In genomic region chr13:110712849-110713641, GRCh38 we compare ENCODE assay signal across 8 cellular contexts. TPM values are rescaled to one million over a fixed set of nuclear protein-coding genes. Genes with fewer than 3 reads are reported as not detected.
DNase-seq lines count a peak whose midpoint lies in the region; ATAC-seq and TF ChIP-seq lines count a peak whose summit lies in the region.

No MANE protein-coding gene starts in this region.

- H3K36me3 Mint-ChIP-seq in nephron (ENCODE audit: low read depth) = no peaks in the 10 kb centered on the region

- H3K36me3 ChIP-seq in HAP-1 (replicated peaks) (no peaks in the 10 kb centered on the region; the same call in 1 of the 2 replicates), MG63 (peaks cover 2% of the 10 kb centered on the region; the same call in 1 of the 2 replicates)

- peak; percentile 63 for ATAC-seq in stimulated activated naive CD8-positive, alpha-beta T cell treated with anti-CD3 and anti-CD28 coated beads, Interleukin-15, Interleukin-2, amounts not matched to agents 100 U/mL and 50 U/mL, for 24 hours

- H3K27ac Mint-ChIP-seq in nephron = peak overlapping the region; percentile 96 to 100 (median 99)

- H3K4me3 ChIP-seq in HAP-1 (peak overlapping the region; percentile 78), MG63 (peak overlapping the region; percentile 85), fibroblast of the aortic adventitia (ENCODE audit: low read depth, low read length) (peak overlapping the region; percentile 92)

- H3K27me3 ChIP-seq in HAP-1 (ENCODE audit: low read depth) = no peaks in the 10 kb centered on the region
- H3K27me3 ChIP-seq in MG63 = no peaks in the 10 kb centered on the region

- peak overlapping the region; percentile 94 to 98 (median 97) for H3K4me3 Mint-ChIP-seq in nephron

- no peaks in the 10 kb centered on the region for H3K27me3 Mint-ChIP-seq in nephron (ENCODE audit: low read depth)

- H3K4me1 Mint-ChIP-seq in nephron = peaks cover 17% of the 10 kb centered on the region

- H3K9me3 Mint-ChIP-seq in nephron = no peaks in the 10 kb centered on the region

- peak; percentile 99 for DNase-seq in G401 (ENCODE audit: low spot score)
- peak; percentile 96 to 99 for DNase-seq in HAP-1 (ENCODE audit: low spot score in 2 of 2)
- DNase-seq in MG63 = peak; percentile 98
- DNase-seq in SHP77 (lab: John Stamatoyannopoulos, UW) = peak; percentile 100
- DNase-seq in activated gamma-delta T cell (lab: John Stamatoyannopoulos, UW) = peak; percentile 99
- peak; percentile 100 for DNase-seq in fibroblast of the aortic adventitia (ENCODE audit: low read depth)
- peak; percentile 100 for DNase-seq in stimulated activated naive CD8-positive, alpha-beta T cell treated with anti-CD3 and anti-CD28 coated beads, Interleukin-15, Interleukin-2, amounts not matched to agents 100 U/mL and 50 U/mL, for 24 hours

- H3K9me3 ChIP-seq in HAP-1 = no peaks in the 10 kb centered on the region
- H3K9me3 ChIP-seq in MG63 = no peaks in the 10 kb centered on the region

- in situ Hi-C loops in G401 (cut with HindIII; ENCODE audit: low sequenced_read_pairs) = no loop called here
- in situ Hi-C loops in HAP-1 (cut with MboI; ENCODE audit: low sequenced_read_pairs) = no loop called here

- TF ChIP-seq CTCF in fibroblast of the aortic adventitia (IDR thresholded peaks at IDR 0.05; ENCODE audit: insufficient read depth, low read length) (no peak), nephron (IDR thresholded peaks at IDR 0.05; ENCODE audit: unreplicated experiment in 3 of 3) (no peak)

- peaks cover 7% of the 10 kb centered on the region for H3K4me1 ChIP-seq in HAP-1

RNA-seq across cellular contexts. Expression of gene ING1, which starts 0.5 kb away (rescaled TPM):
- 25.1 and 31.4 TPM in 2 replicates for total RNA-seq in G401 (2014; rRNA removed; shearing (Covaris generic))
- 5.2 and 14.7 TPM in 2 replicates for total RNA-seq in MG63 (2014; rRNA removed; shearing (Covaris generic); ENCODE audit: low replicate concordance)
- total RNA-seq in fibroblast of the aortic adventitia (ENCODE audit: low replicate concordance) = 5.6 and 9.2 TPM in 2 replicates

RNA-seq across cellular contexts. Expression of gene CARS2, which starts 7.1 kb away (rescaled TPM):
- total RNA-seq in G401 (2014; rRNA removed; shearing (Covaris generic)) = 91.1 and 97.3 TPM in 2 replicates
- total RNA-seq in MG63 (2014; rRNA removed; shearing (Covaris generic); ENCODE audit: low replicate concordance) = 147 and 177 TPM in 2 replicates
- 26.2 and 64.7 TPM in 2 replicates for total RNA-seq in fibroblast of the aortic adventitia (ENCODE audit: low replicate concordance)

Comparison
In these comparisons a context has a peak if more than half of its experiments do, and no peak if none do; other contexts are left out.
1. Peak in every context shown above with its lines: DNase-seq, ATAC-seq and H3K4me3 ChIP-seq.